Comparison of ENCODE assay signal across 27 cellular contexts in the genomic region with DNA sequence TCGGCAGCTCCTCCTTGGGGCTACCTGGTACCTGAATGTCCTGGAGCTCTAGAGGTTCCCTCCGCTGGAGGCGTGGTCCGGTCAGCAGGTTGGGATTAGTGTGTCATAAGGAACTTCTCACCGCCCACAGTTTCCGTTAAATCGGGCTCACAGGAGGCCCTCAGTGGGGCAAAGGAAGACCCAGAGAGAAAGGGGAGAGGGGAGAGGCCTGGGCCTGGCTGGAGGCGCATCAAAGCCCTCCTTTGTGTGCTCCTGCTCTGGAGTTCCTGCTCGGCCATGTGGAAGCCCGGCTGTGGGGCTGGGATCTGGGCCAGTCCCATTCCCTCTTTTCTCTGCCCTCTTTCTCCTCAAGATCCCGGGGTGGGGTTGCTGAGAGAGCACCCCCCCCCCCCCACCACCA. TPM values are rescaled to one million over a fixed set of nuclear protein-coding genes. Genes with fewer than 3 reads are reported as not detected.
DNase-seq lines count a peak whose midpoint lies in the region; ATAC-seq, FAIRE-seq and TF ChIP-seq lines count a peak whose summit lies in the region.
"Had no signal": no experiment of that assay in that cellular context is flagged by ENCODE, and none has a peak within 500 bp of the region (broad histone marks: within the 10 kb centered on the region; RNA-seq: fewer than 3 reads in every experiment).

A gene (minus strand): TSS at position 37 of the 400 bp plus-strand sequence. CDS start 2,604 bp downstream, outside the sequence.

- no peaks in the 10 kb centered on the region for H3K9me3 Mint-ChIP-seq in activated T-helper 17 cell treated with anti-CD3 and anti-CD28 coated beads, Interleukin-2, amount 50 U/mL, for 72 hours
- H3K9me3 Mint-ChIP-seq: activated naive CD8-positive, alpha-beta T cell treated with anti-CD3 and anti-CD28 coated beads, Interleukin-2, amount 10 ng/mL, durations not matched to agents 7 days and 5 days; activated T-helper 1 cell treated with anti-CD3 and anti-CD28 coated beads, Interleukin-12 subunit alpha, Interleukin-12 subunit beta, Interleukin-2, Interleukin-4 antibody, amounts not matched to agents 30 ng/mL and 10 ng/mL and 1 ng/mL, durations not matched to agents 14 hours and 24 hours and 36 hours; CD8-positive, alpha-beta T cell had no signal

- H3K4me3 Mint-ChIP-seq in activated T-helper 17 cell treated with anti-CD3 and anti-CD28 coated beads, Interleukin-2, amount 50 U/mL, for 72 hours: no peak within 1 kb of the TSS
- H3K4me3 Mint-ChIP-seq: activated naive CD8-positive, alpha-beta T cell treated with anti-CD3 and anti-CD28 coated beads, Interleukin-2, amount 10 ng/mL, durations not matched to agents 7 days and 5 days; activated T-helper 1 cell treated with anti-CD3 and anti-CD28 coated beads, Interleukin-12 subunit alpha, Interleukin-12 subunit beta, Interleukin-2, Interleukin-4 antibody, amounts not matched to agents 30 ng/mL and 10 ng/mL and 1 ng/mL, durations not matched to agents 14 hours and 24 hours and 36 hours; CD8-positive, alpha-beta T cell had no signal

- TF ChIP-seq POLR2A in GM12892 (IDR thresholded peaks at IDR 0.05; ENCODE audit: low read depth, low read length): no peak

- H3K36me3 ChIP-seq in H7 (replicated peaks; ENCODE audit: control insufficient read depth, insufficient read depth, low read length): no peaks in the 10 kb centered on the region
- H3K36me3 ChIP-seq: cardiac muscle cell, gastrocnemius medialis, left lung had no signal

- ATAC-seq in activated T-helper 17 cell treated with anti-CD3 and anti-CD28 coated beads, Interleukin-2, amount 50 U/mL, for 72 hours (replicated peaks): peak; percentile 56
- no peak for ATAC-seq in GM19452 (IDR thresholded peaks at IDR 0.05; ENCODE audit: unreplicated experiment)
- ATAC-seq: CD8-positive, alpha-beta T cell; gastrocnemius medialis; left lung; stimulated activated naive CD8-positive, alpha-beta T cell treated with anti-CD3 and anti-CD28 coated beads, Interleukin-15, Interleukin-2, amounts not matched to agents 100 U/mL and 50 U/mL, for 24 hours had no signal

- H3K27ac Mint-ChIP-seq in activated T-helper 17 cell treated with anti-CD3 and anti-CD28 coated beads, Interleukin-2, amount 50 U/mL, for 72 hours: no peak within 1 kb of the TSS
- H3K27ac Mint-ChIP-seq: activated naive CD8-positive, alpha-beta T cell treated with anti-CD3 and anti-CD28 coated beads, Interleukin-2, amount 10 ng/mL, durations not matched to agents 7 days and 5 days; activated T-helper 1 cell treated with anti-CD3 and anti-CD28 coated beads, Interleukin-12 subunit alpha, Interleukin-12 subunit beta, Interleukin-2, Interleukin-4 antibody, amounts not matched to agents 30 ng/mL and 10 ng/mL and 1 ng/mL, durations not matched to agents 14 hours and 24 hours and 36 hours; CD8-positive, alpha-beta T cell had no signal

- DNase-seq in H7: peak; percentile 36
- DNase-seq in foreskin melanocyte: peak; percentile 39
- DNase-seq in pons (ENCODE audit: low spot score): peak; percentile 46
- DNase-seq in activated CD8-positive, alpha-beta memory T cell treated with anti-CD3 and anti-CD28 coated beads, Interleukin-2, amount 50 U/mL, for 48 hours: no peak
- DNase-seq in activated CD4-positive, alpha-beta T cell treated with anti-CD3 and anti-CD28 coated beads, Interleukin-2, amount 50 U/mL, for 1 hour: no peak
- no peak for DNase-seq in GM12892 (ENCODE audit: insufficient read length)
- DNase-seq: activated naive CD8-positive, alpha-beta T cell treated with anti-CD3 and anti-CD28 coated beads, Interleukin-2, amount 10 ng/mL, durations not matched to agents 7 days and 5 days; CD8-positive, alpha-beta T cell; DND-41; erythroblast; gastrocnemius medialis; Karpas-422; left lung; NCI-H1105 treated with DMSO at 0.1 percent for 48 hours; NCI-H2107; NCI-H526; occipital lobe; SHP77 treated with DMSO at 0.1 percent for 48 hours; stimulated activated naive CD8-positive, alpha-beta T cell treated with anti-CD3 and anti-CD28 coated beads, Interleukin-15, Interleukin-2, amounts not matched to agents 100 U/mL and 50 U/mL, for 24 hours; trophoblast cell had no signal

- no peaks in the 10 kb centered on the region for H3K36me3 Mint-ChIP-seq in activated T-helper 17 cell treated with anti-CD3 and anti-CD28 coated beads, Interleukin-2, amount 50 U/mL, for 72 hours (ENCODE audit: low read depth)
- H3K36me3 Mint-ChIP-seq: activated naive CD8-positive, alpha-beta T cell treated with anti-CD3 and anti-CD28 coated beads, Interleukin-2, amount 10 ng/mL, durations not matched to agents 7 days and 5 days; CD8-positive, alpha-beta T cell had no signal

- no peak for FAIRE-seq in GM12892 (lab: Jason Lieb, UNC)

- no peaks in the 10 kb centered on the region for H3K27me3 ChIP-seq in H7 (ENCODE audit: control insufficient read depth, insufficient read depth, low read length)
- H3K27me3 ChIP-seq: cardiac muscle cell, dorsolateral prefrontal cortex, gastrocnemius medialis, left lung had no signal

- no peaks in the 10 kb centered on the region for H3K4me1 Mint-ChIP-seq in activated T-helper 17 cell treated with anti-CD3 and anti-CD28 coated beads, Interleukin-2, amount 50 U/mL, for 72 hours

- no peak within 1 kb of the TSS for H3K4me3 ChIP-seq in H7 (ENCODE audit: insufficient read depth, low read depth, low read length)
- H3K4me3 ChIP-seq: cardiac muscle cell, gastrocnemius medialis, left lung had no signal

- no peaks in the 10 kb centered on the region for H3K27me3 Mint-ChIP-seq in activated T-helper 17 cell treated with anti-CD3 and anti-CD28 coated beads, Interleukin-2, amount 50 U/mL, for 72 hours

RNA-seq across cellular contexts. Expression of the gene that starts here (rescaled TPM):
- 0.15 TPM in 1 of 2 replicates, not detected in the other for total RNA-seq in H7 (2014; rRNA removed; shearing (Covaris generic))
- total RNA-seq in activated T-helper 17 cell treated with anti-CD3 and anti-CD28 coated beads, Interleukin-2, amount 50 U/mL, for 72 hours: not detected
- not detected for polyA plus RNA-seq in GM12892 (2012; ENCODE audit: missing spikeins)
- total RNA-seq: activated naive CD8-positive, alpha-beta T cell treated with anti-CD3 and anti-CD28 coated beads, Interleukin-2, amount 10 ng/mL, durations not matched to agents 7 days and 5 days; activated T-helper 1 cell treated with anti-CD3 and anti-CD28 coated beads, Interleukin-12 subunit alpha, Interleukin-12 subunit beta, Interleukin-2, Interleukin-4 antibody, amounts not matched to agents 30 ng/mL and 10 ng/mL and 1 ng/mL, durations not matched to agents 14 hours and 24 hours and 36 hours; cardiac muscle cell; CD8-positive, alpha-beta T cell; gastrocnemius medialis; left lung; mucosa of gallbladder; T-helper 2 cell treated with Interferon-gamma antibody and Interleukin-4, amounts not matched to agents 100 ng/mL and 5 ng/mL, for 36 hours had no signal

Comparison
In these comparisons a context has a peak if more than half of its experiments do, and no peak if none do; other contexts are left out.
1. Peak in DNase-seq in H7; RNA of the gene not detected or under 1 TPM.
2. Peak in ATAC-seq in activated T-helper 17 cell treated with anti-CD3 and anti-CD28 coated beads, Interleukin-2, amount 50 U/mL, for 72 hours; RNA of the gene not detected or under 1 TPM.
3. DNase-seq: peak in foreskin melanocyte (single experiment) and pons (single experiment); none in activated CD8-positive, alpha-beta memory T cell treated with anti-CD3 and anti-CD28 coated beads, Interleukin-2, amount 50 U/mL, for 48 hours (single experiment), activated CD4-positive, alpha-beta T cell treated with anti-CD3 and anti-CD28 coated beads, Interleukin-2, amount 50 U/mL, for 1 hour (single experiment) and GM12892 (single experiment).